15 cellular contexts compared by ENCODE assay signal in the genomic region with DNA sequence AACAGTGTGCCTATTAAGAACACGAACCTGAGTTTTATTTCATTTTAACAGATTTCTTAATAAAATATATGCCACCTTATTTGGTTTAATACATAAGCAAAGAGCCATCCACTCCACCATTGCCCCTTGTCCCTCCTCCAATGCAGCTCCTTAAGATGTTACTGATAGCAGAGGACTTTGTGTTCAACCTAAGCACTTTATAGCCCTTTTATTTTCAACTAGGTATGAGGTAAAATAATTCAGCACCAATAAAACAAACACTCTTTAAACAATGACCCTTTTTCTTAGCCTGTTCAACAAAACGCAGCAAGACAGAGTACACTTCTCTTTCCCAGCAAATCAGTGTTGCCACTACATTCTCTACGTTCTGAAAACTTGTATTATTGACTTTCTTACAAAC.
DNase-seq lines count a peak whose midpoint lies in the region; ATAC-seq and TF ChIP-seq lines count a peak whose summit lies in the region.
"Had no signal": no experiment of that assay in that cellular context is flagged by ENCODE, and none has a peak within 500 bp of the region (broad histone marks: within the 10 kb centered on the region; RNA-seq: fewer than 3 reads in every experiment).

No MANE protein-coding gene starts in this region.

- ATAC-seq in left colon (peak; percentile 79), GM21737 (IDR thresholded peaks at IDR 0.05; ENCODE audit: unreplicated experiment) (no peak)

- TF ChIP-seq CTCF in VCaP (conservative IDR thresholded peaks at IDR 0.05) (no peak), hepatocyte (IDR thresholded peaks at IDR 0.05; ENCODE audit: poor library complexity) (no peak), left ventricle myocardium inferior (IDR thresholded peaks at IDR 0.05; ENCODE audit: borderline replicate concordance) (no peak), uterus (IDR thresholded peaks at IDR 0.05) (no peak)

- no peak overlapping the region for H2AFZ ChIP-seq in hepatocyte

- TF ChIP-seq POLR2A in uterus (IDR thresholded peaks at IDR 0.05) = no peak

- 29% methylated on average over 3 of the region's 3 CpGs for WGBS in hepatocyte (ENCODE audit: low lambda C conversion rate, missing lambda C conversion rate)

- H3K4me2 ChIP-seq in hepatocyte = peak overlapping the region; percentile 17

- no peaks in the 10 kb centered on the region for H3K27me3 ChIP-seq in hepatocyte
- peaks cover 54% of the 10 kb centered on the region for H3K27me3 ChIP-seq in left ventricle myocardium inferior (ENCODE audit: low read depth)
- H3K27me3 ChIP-seq in uterus = no peaks in the 10 kb centered on the region

- intact Hi-C loops in left colon (cut with DNase I, micrococcal nuclease) = no loop called here
- intact Hi-C loops in left ventricle myocardium inferior (cut with micrococcal nuclease) = no loop called here
- intact Hi-C loops in uterus (cut with DNase I; ENCODE audit: low total_unique reads) = no loop called here

- no peaks in the 10 kb centered on the region for H3K79me2 ChIP-seq in hepatocyte

- H3K4me1 ChIP-seq in hepatocyte (ENCODE audit: insufficient read depth) (peaks cover 19% of the 10 kb centered on the region), left ventricle myocardium inferior (no peaks in the 10 kb centered on the region), uterus (no peaks in the 10 kb centered on the region)
- H3K4me1 ChIP-seq: HAP-1 had no signal

- H3K36me3 ChIP-seq in hepatocyte (replicated peaks; ENCODE audit: insufficient read depth, low read depth) (no peaks in the 10 kb centered on the region), left ventricle myocardium inferior (no peaks in the 10 kb centered on the region), uterus (no peaks in the 10 kb centered on the region)
- H3K36me3 ChIP-seq: HAP-1 had no signal

- no peaks in the 10 kb centered on the region for H4K20me1 ChIP-seq in hepatocyte (ENCODE audit: insufficient read depth, poor library complexity, severe bottlenecking)

- H3K9me3 ChIP-seq in hepatocyte (ENCODE audit: low read depth) (no peaks in the 10 kb centered on the region), left ventricle myocardium inferior (replicated peaks) (no peaks in the 10 kb centered on the region), uterus (no peaks in the 10 kb centered on the region)
- H3K9me3 ChIP-seq: HAP-1 had no signal

- H3K27ac ChIP-seq in VCaP = peak overlapping the region; percentile 59
- peak overlapping the region; percentile 51 for H3K27ac ChIP-seq in hepatocyte
- H3K27ac ChIP-seq in left ventricle myocardium inferior (replicated peaks) = no peak overlapping the region
- H3K27ac ChIP-seq in uterus = no peak overlapping the region

- H3K9me2 ChIP-seq in hepatocyte (replicated peaks; ENCODE audit: insufficient read depth) = no peaks in the 10 kb centered on the region

- H3K4me3 ChIP-seq in hepatocyte (no peak overlapping the region), left ventricle myocardium inferior (no peak overlapping the region), uterus (no peak overlapping the region)
- H3K4me3 ChIP-seq: HAP-1 had no signal

- DNase-seq in hepatocyte (ENCODE audit: low spot score) (no peak), left colon (no peak), left ventricle myocardium inferior (no peak), uterus (no peak), OCI-M1 (lab: John Stamatoyannopoulos, UW) (no peak)
- DNase-seq: C1 segment of cervical spinal cord, Calu3, COR-L47, DMS79 treated with DMSO at 0.1 percent for 48 hours, GF-D8, GOT3, HFFc6 had no signal

Comparison
In these comparisons a context has a peak if more than half of its experiments do, and no peak if none do; other contexts are left out.
1. H3K27ac ChIP-seq: peak in VCaP (single experiment) and hepatocyte (single experiment); none in left ventricle myocardium inferior (single experiment) and uterus (0 of 2).